7 cellular contexts compared by ENCODE assay signal in genomic region chr10:22341190-22341935, GRCh38. TPM values are rescaled to one million over a fixed set of nuclear protein-coding genes. Genes with fewer than 3 reads are reported as not detected.
A peak's percentile ranks its signal among the peaks of the same experiment; 100 is the strongest.
DNase-seq lines count a peak whose midpoint lies in the region; ATAC-seq, FAIRE-seq and TF ChIP-seq lines count a peak whose summit lies in the region.

No MANE protein-coding gene starts in this region.

- peak overlapping the region; percentile 34 to 80 (median 68) for H3K4me3 Mint-ChIP-seq in naive thymus-derived CD4-positive, alpha-beta T cell

- peaks cover 0 to 11% (median 0%) of the 10 kb centered on the region in 5 donors for H3K36me3 Mint-ChIP-seq in naive thymus-derived CD4-positive, alpha-beta T cell

- no peak overlapping the region for H3K27ac ChIP-seq in effector memory CD4-positive, alpha-beta T cell (ENCODE audit: insufficient read depth, low read length, poor library complexity, severe bottlenecking)
- H3K27ac ChIP-seq in naive thymus-derived CD4-positive, alpha-beta T cell (ENCODE audit: low read depth, low read length) = no peak overlapping the region

- H3K27me3 ChIP-seq in effector memory CD4-positive, alpha-beta T cell (replicated peaks; ENCODE audit: control insufficient read depth, insufficient read depth, low read length, poor library complexity, severe bottlenecking) = peaks cover 91% of the 10 kb centered on the region
- H3K27me3 ChIP-seq in naive thymus-derived CD4-positive, alpha-beta T cell (ENCODE audit: control insufficient read depth in 2 of 2, insufficient read depth in 2 of 2, low read length in 2 of 2) = peaks cover 51 to 86% of the 10 kb centered on the region in 2 donors

- peak overlapping the region; percentile 64 for H3K4me3 ChIP-seq in effector memory CD4-positive, alpha-beta T cell (ENCODE audit: insufficient read depth, low read depth, low read length, poor library complexity, severe bottlenecking)
- peak overlapping the region; percentile 19 for H3K4me3 ChIP-seq in naive thymus-derived CD4-positive, alpha-beta T cell (ENCODE audit: low read length)

- CTCF ChIA-PET in HEK293T (lab: Yijun Ruan, JAX) = no interaction called here
- CTCF ChIA-PET in naive thymus-derived CD4-positive, alpha-beta T cell (lab: Charles Lee) = interaction anchor here (0.6 kb wide), 2 partner anchors 107 to 644 kb away, joined by 3 read pairs; no protein-coding TSS in a partner anchor

- H3K9me3 Mint-ChIP-seq in naive thymus-derived CD4-positive, alpha-beta T cell = peaks cover 0 to 63% (median 18%) of the 10 kb centered on the region in 11 donors

- intact Hi-C loops in naive thymus-derived CD4-positive, alpha-beta T cell (cut with micrococcal nuclease) = loop anchor here (1.0 to 10.0 kb wide), 7 partner anchors 17 to 853 kb away; partner anchors contain the start of gene PTF1A (in 1 of the 2)

- H3K27me3 Mint-ChIP-seq in naive thymus-derived CD4-positive, alpha-beta T cell = peaks cover 65 to 86% (median 81%) of the 10 kb centered on the region in 5 donors

- DNase-seq in HEK293T (ENCODE audit: extremely low spot score) (no peak), OCI-M1 (lab: John Stamatoyannopoulos, UW) (peak; percentile 75), DMS153 treated with DMSO at 0.1 percent for 48 hours (lab: John Stamatoyannopoulos, UW; ENCODE audit: unreplicated experiment) (no peak), frontal cortex (ENCODE audit: low spot score in 2 of 2) (no peak)
- no peak for DNase-seq in effector memory CD4-positive, alpha-beta T cell
- DNase-seq in naive thymus-derived CD4-positive, alpha-beta T cell = peak in 2 of 9 donors; percentile 28 to 51

- peaks cover 0 to 54% (median 24%) of the 10 kb centered on the region in 7 donors for H3K4me1 Mint-ChIP-seq in naive thymus-derived CD4-positive, alpha-beta T cell

- peaks cover 25% of the 10 kb centered on the region for H3K4me1 ChIP-seq in effector memory CD4-positive, alpha-beta T cell (ENCODE audit: control insufficient read depth, insufficient read depth, low read length, poor library complexity, severe bottlenecking)
- H3K4me1 ChIP-seq in naive thymus-derived CD4-positive, alpha-beta T cell (ENCODE audit: control insufficient read depth in 2 of 2, insufficient read depth in 2 of 2, low read length in 2 of 2) = peaks cover 16 to 19% of the 10 kb centered on the region in 2 donors

- POLR2A ChIA-PET in HEK293T (lab: Yijun Ruan, JAX) = interaction anchor here (0.6 to 2.2 kb wide), 9 partner anchors 9 to 259 kb away, joined by 3 to 12 read pairs (median 4); partner anchors contain the start of genes BMI1 and COMMD3
- POLR2A ChIA-PET in naive thymus-derived CD4-positive, alpha-beta T cell (lab: Charles Lee) = interaction anchor here (1.1 to 3.3 kb wide), 6 partner anchors 22 to 112 kb away, joined by 3 to 20 read pairs (median 6); partner anchors contain the start of gene COMMD3

- no peak for FAIRE-seq in frontal cortex (lab: Jason Lieb, UNC)

- ATAC-seq in GM18517 (IDR thresholded peaks at IDR 0.05; ENCODE audit: unreplicated experiment) = peak; percentile 8
- ATAC-seq in naive thymus-derived CD4-positive, alpha-beta T cell = peak; percentile 6

- H3K27ac Mint-ChIP-seq in naive thymus-derived CD4-positive, alpha-beta T cell = peak overlapping the region in 6 of 9 donors; percentile 34 to 86 (median 58)

- H3K36me3 ChIP-seq in effector memory CD4-positive, alpha-beta T cell (ENCODE audit: control insufficient read depth, insufficient read depth, low read length) = no peaks in the 10 kb centered on the region
- H3K36me3 ChIP-seq in naive thymus-derived CD4-positive, alpha-beta T cell (ENCODE audit: control insufficient read depth in 2 of 3, insufficient read depth in 3 of 3, low read length in 3 of 3) = no peaks in the 10 kb centered on the region

- no peaks in the 10 kb centered on the region for H3K9me3 ChIP-seq in effector memory CD4-positive, alpha-beta T cell (ENCODE audit: control insufficient read depth, low read length)
- peaks cover 0 to 4% (median 0%) of the 10 kb centered on the region in 3 experiments for H3K9me3 ChIP-seq in naive thymus-derived CD4-positive, alpha-beta T cell (ENCODE audit: control insufficient read depth in 2 of 3, low read length in 3 of 3)

TF ChIP-seq in HEK293T, 16 proteins besides CTCF, POLR2A, EP300 and RAD21:
- no peak for TF ChIP-seq HDGF (IDR thresholded peaks at IDR 0.05; ENCODE audit: borderline replicate concordance)
- no peak for TF ChIP-seq ARNT (IDR thresholded peaks at IDR 0.05)
- TF ChIP-seq L3MBTL2 (conservative IDR thresholded peaks at IDR 0.05) = peak; percentile 64

RNA-seq across cellular contexts. Expression of gene SPAG6, which starts 3.9 kb away (rescaled TPM):
- total RNA-seq in naive thymus-derived CD4-positive, alpha-beta T cell = under 1 TPM in 2 of 5 experiments, not detected in 3; 0.46 to 0.93 TPM
- not detected for polyA plus RNA-seq in naive thymus-derived CD4-positive, alpha-beta T cell
- total RNA-seq in frontal cortex = 0.41 TPM

RNA-seq across cellular contexts. Expression of gene BMI1, which starts 20.5 kb away (rescaled TPM):
- total RNA-seq in naive thymus-derived CD4-positive, alpha-beta T cell = 10 to 100 TPM; 42.4 to 80.5 (median 55.3) TPM
- 10 to 100 TPM; 26.1 to 28.0 TPM for polyA plus RNA-seq in naive thymus-derived CD4-positive, alpha-beta T cell
- 129 TPM for total RNA-seq in frontal cortex

RNA-seq across cellular contexts. Expression of gene COMMD3, which starts 25.2 kb away (rescaled TPM):
- total RNA-seq in naive thymus-derived CD4-positive, alpha-beta T cell = 10 to 100 TPM; 33.9 to 83.7 (median 51.2) TPM
- polyA plus RNA-seq in naive thymus-derived CD4-positive, alpha-beta T cell = 10 to 100 TPM; 60.0 to 67.8 TPM
- 65.6 TPM for total RNA-seq in frontal cortex
